ENCODE assay signal across 17 cellular contexts in genomic region chr11:117606211-117606610, GRCh38.
A peak's percentile ranks its signal among the peaks of the same experiment; 100 is the strongest.
DNase-seq lines count a peak whose midpoint lies in the region; ATAC-seq and TF ChIP-seq lines count a peak whose summit lies in the region.
"Had no signal": no experiment of that assay in that cellular context is flagged by ENCODE, and none has a peak within 500 bp of the region (broad histone marks: within the 10 kb centered on the region; RNA-seq: fewer than 3 reads in every experiment).

No MANE protein-coding gene starts in this region.

- WGBS in esophagus squamous epithelium, 2 donors: 39 to 48% methylated on average over 5 of the region's 5 CpGs

- H3K36me3 Mint-ChIP-seq in activated naive CD8-positive, alpha-beta T cell treated with anti-CD3 and anti-CD28 coated beads, Interleukin-2, amount 50 U/mL, for 24 hours (ENCODE audit: low read depth): no peaks in the 10 kb centered on the region

- H3K27ac Mint-ChIP-seq in activated naive CD8-positive, alpha-beta T cell treated with anti-CD3 and anti-CD28 coated beads, Interleukin-2, amount 50 U/mL, for 24 hours: no peak overlapping the region

- H3K4me3 ChIP-seq in esophagus squamous epithelium: no peak overlapping the region
- H3K4me3 ChIP-seq: cardiac muscle cell, heart left ventricle, psoas muscle, SJSA1, upper lobe of right lung had no signal

- peak; percentile 8 for DNase-seq in activated CD4-positive, alpha-beta T cell treated with anti-CD3 and anti-CD28 coated beads for 48 hours
- DNase-seq in activated CD4-positive, alpha-beta T cell treated with anti-CD3 and anti-CD28 coated beads, Interleukin-2, amount 50 U/mL, for 4 hours: no peak
- DNase-seq in activated naive CD8-positive, alpha-beta T cell treated with anti-CD3 and anti-CD28 coated beads, Interleukin-2, amount 50 U/mL, for 24 hours: no peak
- DNase-seq in NCI-H2107 (lab: John Stamatoyannopoulos, UW) (no peak), esophagus squamous epithelium (lab: John Stamatoyannopoulos, UW) (no peak), NCI-H82 treated with DMSO at 0.1 percent for 48 hours (lab: John Stamatoyannopoulos, UW; ENCODE audit: unreplicated experiment) (no peak)
- DNase-seq: Calu3, heart left ventricle, Kasumi-1, left cardiac atrium, NCI-H2029 treated with DMSO at 0.1 percent for 48 hours, psoas muscle, upper lobe of right lung had no signal

- ATAC-seq in GM18867 (IDR thresholded peaks at IDR 0.05; ENCODE audit: unreplicated experiment) (peak; percentile 80), HG02852 (IDR thresholded peaks at IDR 0.05; ENCODE audit: unreplicated experiment) (peak; percentile 58)
- peak; percentile 64 for ATAC-seq in activated naive CD8-positive, alpha-beta T cell treated with anti-CD3 and anti-CD28 coated beads, Interleukin-2, amount 50 U/mL, for 24 hours
- ATAC-seq: heart left ventricle, left cardiac atrium, psoas muscle, upper lobe of right lung had no signal

- H3K27me3 Mint-ChIP-seq in activated naive CD8-positive, alpha-beta T cell treated with anti-CD3 and anti-CD28 coated beads, Interleukin-2, amount 50 U/mL, for 24 hours: no peaks in the 10 kb centered on the region

- no peaks in the 10 kb centered on the region for H3K36me3 ChIP-seq in esophagus squamous epithelium
- H3K36me3 ChIP-seq: cardiac muscle cell, heart left ventricle, SJSA1, upper lobe of right lung had no signal

- H3K4me1 ChIP-seq in esophagus squamous epithelium: no peaks in the 10 kb centered on the region
- H3K4me1 ChIP-seq: heart left ventricle, psoas muscle, upper lobe of right lung had no signal

- H3K27ac ChIP-seq in esophagus squamous epithelium: no peak overlapping the region
- H3K27ac ChIP-seq: cardiac muscle cell, heart left ventricle, psoas muscle, SJSA1, upper lobe of right lung had no signal

- no peaks in the 10 kb centered on the region for H3K9me3 Mint-ChIP-seq in activated naive CD8-positive, alpha-beta T cell treated with anti-CD3 and anti-CD28 coated beads, Interleukin-2, amount 50 U/mL, for 24 hours

- peaks cover 0 to 52% (median 0%) of the 10 kb centered on the region in 4 donors for H3K27me3 ChIP-seq in esophagus squamous epithelium
- H3K27me3 ChIP-seq: cardiac muscle cell, heart left ventricle, SJSA1, upper lobe of right lung had no signal

- intact Hi-C loops in esophagus squamous epithelium (cut with DNase I): no loop called here

- TF ChIP-seq CTCF in esophagus squamous epithelium (IDR thresholded peaks at IDR 0.05): no peak

- H3K4me3 Mint-ChIP-seq in activated naive CD8-positive, alpha-beta T cell treated with anti-CD3 and anti-CD28 coated beads, Interleukin-2, amount 50 U/mL, for 24 hours: no peak overlapping the region

- no peaks in the 10 kb centered on the region for H3K9me3 ChIP-seq in esophagus squamous epithelium
- H3K9me3 ChIP-seq: heart left ventricle, psoas muscle, SJSA1, upper lobe of right lung had no signal

- TF ChIP-seq POLR2A in esophagus squamous epithelium (IDR thresholded peaks at IDR 0.05): no peak

- peaks cover 24% of the 10 kb centered on the region for H3K4me1 Mint-ChIP-seq in activated naive CD8-positive, alpha-beta T cell treated with anti-CD3 and anti-CD28 coated beads, Interleukin-2, amount 50 U/mL, for 24 hours
